ENCODE assay signal across 8 cellular contexts in genomic region chr11:73288873-73289707, GRCh38. TPM values are rescaled to one million over a fixed set of nuclear protein-coding genes. Genes with fewer than 3 reads are reported as not detected.
DNase-seq lines count a peak whose midpoint lies in the region; ATAC-seq, FAIRE-seq and TF ChIP-seq lines count a peak whose summit lies in the region.

No MANE protein-coding gene starts in this region.

- intact Hi-C loops in left ventricle myocardium superior (cut with micrococcal nuclease), result no loop called here

- H3K79me2 ChIP-seq in astrocyte (ENCODE audit: insufficient read depth, low read length), result no peaks in the 10 kb centered on the region

- no peaks in the 10 kb centered on the region for H4K20me1 ChIP-seq in astrocyte (ENCODE audit: insufficient read depth, low read length)

- no peak overlapping the region for H3K4me3 Mint-ChIP-seq in astrocyte (ENCODE audit: unreplicated experiment)

- H3K36me3 Mint-ChIP-seq in astrocyte (ENCODE audit: low read depth, unreplicated experiment), result peaks cover 4% of the 10 kb centered on the region

- peak overlapping the region; percentile 76 for H3K4me2 ChIP-seq in astrocyte (ENCODE audit: low read length)

- H3K27ac ChIP-seq in astrocyte (ENCODE audit: low read depth, low read length), result peak overlapping the region; percentile 67

- peaks cover 17% of the 10 kb centered on the region for H3K4me1 ChIP-seq in astrocyte (ENCODE audit: insufficient read depth, low read length)

- H3K9me3 ChIP-seq in astrocyte (ENCODE audit: insufficient read depth, low read depth, low read length), result no peaks in the 10 kb centered on the region

- H3K9ac ChIP-seq in astrocyte (ENCODE audit: low read length), result peak overlapping the region; percentile 77

- H3K4me1 Mint-ChIP-seq in astrocyte (ENCODE audit: low read depth, unreplicated experiment), result peaks cover 6% of the 10 kb centered on the region

- TF ChIP-seq CTCF in GM06990 (IDR thresholded peaks at IDR 0.05; ENCODE audit: insufficient read depth, low read length, poor library complexity, severe bottlenecking) (peak; percentile 93), astrocyte (IDR thresholded peaks at IDR 0.05; ENCODE audit: insufficient read depth, low read depth, low read length) (peak; percentile 90)

- H3K4me3 ChIP-seq in GM06990 (replicated peaks; ENCODE audit: low read depth, low read length), result no peak overlapping the region; the same call in 1 of the 2 replicates
- peak overlapping the region; percentile 16 for H3K4me3 ChIP-seq in astrocyte (ENCODE audit: insufficient read depth, low read depth, low read length)

- DNase-seq in GM06990 (ENCODE audit: extremely low read depth, insufficient read length) (peak; percentile 78), H4 (ENCODE audit: low spot score) (peak; percentile 74), LoVo (ENCODE audit: low spot score) (peak; percentile 55), SKM-1 (lab: John Stamatoyannopoulos, UW; ENCODE audit: unreplicated experiment) (peak; percentile 72), astrocyte (ENCODE audit: low read depth) (peak; percentile 75), left ventricle myocardium superior (peak; percentile 80), pulmonary artery endothelial cell (ENCODE audit: low read depth, low spot score) (peak; percentile 66), NCI-H1048 (lab: John Stamatoyannopoulos, UW) (no peak)

- FAIRE-seq in astrocyte (lab: Jason Lieb, UNC), result no peak

- peak; percentile 84 for ATAC-seq in left ventricle myocardium superior

- peaks cover 37% of the 10 kb centered on the region for H3K27me3 Mint-ChIP-seq in astrocyte (ENCODE audit: low read depth, unreplicated experiment)

- H3K27ac Mint-ChIP-seq in astrocyte (ENCODE audit: unreplicated experiment), result peak overlapping the region; percentile 35

- no peaks in the 10 kb centered on the region for H3K36me3 ChIP-seq in GM06990 (ENCODE audit: control insufficient read depth, insufficient read depth, low read length)
- H3K36me3 ChIP-seq in astrocyte (ENCODE audit: insufficient read depth, low read length), result no peaks in the 10 kb centered on the region

- peak overlapping the region; percentile 79 for H2AFZ ChIP-seq in astrocyte (ENCODE audit: low read depth, low read length)

- H3K27me3 ChIP-seq in GM06990 (replicated peaks; ENCODE audit: control insufficient read depth, insufficient read depth, low read length), result no peaks in the 10 kb centered on the region; the same call in 1 of the 2 replicates
- no peaks in the 10 kb centered on the region for H3K27me3 ChIP-seq in astrocyte (ENCODE audit: insufficient read depth, low read length)

- H3K9me3 Mint-ChIP-seq in astrocyte (ENCODE audit: unreplicated experiment), result no peaks in the 10 kb centered on the region

RNA-seq across cellular contexts. Expression of gene P2RY6, which starts 17.0 kb away (rescaled TPM):
- 2.5 and 2.7 TPM in 2 replicates for total RNA-seq in H4 (2014; rRNA removed; shearing (Covaris generic))
- 0.14 and 0.75 TPM in 2 replicates for total RNA-seq in astrocyte
- 1.5 TPM for total RNA-seq in left ventricle myocardium superior
- total RNA-seq in pulmonary artery endothelial cell, result 0.13 TPM in 1 of 2 replicates, not detected in the other

RNA-seq across cellular contexts. Expression of gene ARHGEF17, which starts 19.0 kb away (rescaled TPM):
- 3.3 and 3.9 TPM in 2 replicates for total RNA-seq in H4 (2014; rRNA removed; shearing (Covaris generic))
- total RNA-seq in astrocyte (59.7 and 66.4 TPM in 2 replicates), left ventricle myocardium superior (52.0 TPM), pulmonary artery endothelial cell (13.0 and 24.2 TPM in 2 replicates)
